9 cellular contexts compared by ENCODE assay signal in the genomic region with DNA sequence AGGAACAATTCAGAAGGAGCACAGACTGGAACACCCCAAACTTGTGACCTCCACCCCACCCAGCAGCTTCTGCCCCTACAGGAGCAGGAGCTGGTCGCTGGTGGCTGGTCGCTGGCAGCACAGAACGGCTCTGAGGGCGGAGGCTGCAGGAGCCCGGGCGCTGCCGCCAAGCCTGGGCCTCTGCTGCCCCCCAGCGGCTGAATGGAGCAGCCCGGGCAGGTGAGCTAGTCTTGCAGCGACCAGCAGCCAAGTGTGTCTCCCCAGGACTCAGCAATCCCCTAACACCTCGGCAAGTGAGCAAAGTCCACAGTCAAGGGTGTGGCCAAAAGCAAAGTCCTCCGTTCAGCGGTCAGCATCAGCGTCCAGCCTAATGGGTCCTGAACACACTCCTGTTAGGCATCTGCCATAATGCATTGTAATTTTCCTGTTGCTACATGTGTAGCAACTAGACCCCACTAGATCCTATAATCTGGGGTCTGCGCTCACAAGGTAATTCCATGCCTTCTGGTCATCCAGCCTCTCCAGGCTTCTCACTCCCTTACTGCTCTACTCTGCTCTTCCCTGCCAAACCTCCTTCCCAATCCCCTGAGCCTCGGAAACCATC. TPM values are rescaled to one million over a fixed set of nuclear protein-coding genes. Genes with fewer than 3 reads are reported as not detected.
A peak's percentile ranks its signal among the peaks of the same experiment; 100 is the strongest.
DNase-seq lines count a peak whose midpoint lies in the region; ATAC-seq and TF ChIP-seq lines count a peak whose summit lies in the region.
"Had no signal": no experiment of that assay in that cellular context is flagged by ENCODE, and none has a peak within 500 bp of the region (broad histone marks: within the 10 kb centered on the region; RNA-seq: fewer than 3 reads in every experiment).

No MANE protein-coding gene starts in this region.

- H3K9me2 ChIP-seq in GM23338 (ENCODE audit: insufficient read depth), result no peaks in the 10 kb centered on the region

- H3K27ac ChIP-seq in GM23338 (ENCODE audit: low read depth), result no peak overlapping the region
- no peak overlapping the region for H3K27ac ChIP-seq in right cardiac atrium (ENCODE audit: low read length)
- no peak overlapping the region for H3K27ac ChIP-seq in sigmoid colon

- H3K36me3 Mint-ChIP-seq in GM23338 (ENCODE audit: low read depth), result no peaks in the 10 kb centered on the region
- H3K36me3 Mint-ChIP-seq: IgD-negative memory B cell had no signal

- H3K9me3 ChIP-seq in right cardiac atrium (ENCODE audit: control insufficient read depth, low read length) (no peaks in the 10 kb centered on the region), sigmoid colon (no peaks in the 10 kb centered on the region)

- H3K4me1 ChIP-seq in GM23338 (ENCODE audit: insufficient read depth) (no peaks in the 10 kb centered on the region; the same call in 1 of the 2 replicates), right cardiac atrium (ENCODE audit: control insufficient read depth, insufficient read depth, low read length) (no peaks in the 10 kb centered on the region), sigmoid colon (peaks cover 0 to 7% (median 3%) of the 10 kb centered on the region in 4 donors)

- TF ChIP-seq CTCF in GM23338 (conservative IDR thresholded peaks at IDR 0.05; ENCODE audit: low read depth in 2 of 2) (peak; percentile 70 to 97), sigmoid colon (IDR thresholded peaks at IDR 0.05) (peak; percentile 37 to 97 (median 74))

- H4K20me1 ChIP-seq in GM23338 (replicated peaks; ENCODE audit: insufficient read depth), result no peaks in the 10 kb centered on the region

- H3K4me3 ChIP-seq in GM23338 (no peak overlapping the region), right cardiac atrium (ENCODE audit: low read length) (no peak overlapping the region), sigmoid colon (no peak overlapping the region)

- 11% methylated on average over 16 of the region's 16 CpGs for WGBS in right cardiac atrium
- WGBS in sigmoid colon, 2 donors, result 11 to 13% methylated on average over 16 of the region's 16 CpGs

- DNase-seq in COLO668 (lab: John Stamatoyannopoulos, UW; ENCODE audit: unreplicated experiment) (peak; percentile 88), GM23338 (ENCODE audit: low spot score) (peak; percentile 90), NCI-H146 treated with DMSO at 0.1 percent for 48 hours (lab: John Stamatoyannopoulos, UW; ENCODE audit: unreplicated experiment) (peak; percentile 10), T-helper 9 cell (peak; percentile 71), amygdala (lab: John Stamatoyannopoulos, UW) (peak in 50 of 56 donors; percentile 8 to 85 (median 53)), right cardiac atrium (peak; percentile 75 to 91 (median 91)), sigmoid colon (peak; percentile 71)

- peaks cover 4% of the 10 kb centered on the region for H3K27me3 Mint-ChIP-seq in GM23338 (ENCODE audit: insufficient read depth, low read depth, poor library complexity)

- ATAC-seq in GM23338, result peak; percentile 93
- ATAC-seq in right cardiac atrium, result peak; percentile 85 to 90
- ATAC-seq in HG03521 (IDR thresholded peaks at IDR 0.05; ENCODE audit: unreplicated experiment), result no peak

- TF ChIP-seq EP300 in sigmoid colon (IDR thresholded peaks at IDR 0.05), result no peak

- H3K4me3 Mint-ChIP-seq in GM23338, result no peak overlapping the region
- H3K4me3 Mint-ChIP-seq: IgD-negative memory B cell had no signal

- no peaks in the 10 kb centered on the region for H3F3A ChIP-seq in GM23338 (replicated peaks; ENCODE audit: low read depth)

- H3K27me3 ChIP-seq in GM23338 (ENCODE audit: insufficient read depth) (no peaks in the 10 kb centered on the region), right cardiac atrium (ENCODE audit: control insufficient read depth, insufficient read depth) (no peaks in the 10 kb centered on the region), sigmoid colon (peaks cover 0 to 24% (median 5%) of the 10 kb centered on the region in 3 donors)

- H3K79me2 ChIP-seq in GM23338 (replicated peaks; ENCODE audit: insufficient read depth), result no peaks in the 10 kb centered on the region

- H3K27ac Mint-ChIP-seq in GM23338, result no peak overlapping the region
- H3K27ac Mint-ChIP-seq: IgD-negative memory B cell had no signal

- no peaks in the 10 kb centered on the region for H3K36me3 ChIP-seq in GM23338 (ENCODE audit: insufficient read depth)
- no peaks in the 10 kb centered on the region for H3K36me3 ChIP-seq in sigmoid colon

- H3K4me2 ChIP-seq in GM23338, result no peak overlapping the region

- H3K9me3 Mint-ChIP-seq in GM23338, result no peaks in the 10 kb centered on the region; the same call in 2 of the 3 replicates
- H3K9me3 Mint-ChIP-seq: IgD-negative memory B cell had no signal

- TF ChIP-seq POLR2A in sigmoid colon (IDR thresholded peaks at IDR 0.05), result no peak

- H3K4me1 Mint-ChIP-seq in GM23338, result peaks cover 18% of the 10 kb centered on the region

- intact Hi-C loops in right cardiac atrium (cut with DNase I), result loop anchor here in 2 of 4 donors (5.0 to 10.0 kb wide), 4 partner anchors 288 to 1108 kb away; no protein-coding TSS in a partner anchor
- intact Hi-C loops in sigmoid colon (cut with DNase I), result loop anchor here (2.0 kb wide), 1 partner anchor 1110 kb away; no protein-coding TSS in a partner anchor

- peak overlapping the region; percentile 74; the same call in 1 of the 2 replicates for H2AFZ ChIP-seq in GM23338

TF ChIP-seq in GM23338, 12 proteins besides CTCF, POLR2A, EP300 and RAD21 (continues in another document):
- TF ChIP-seq, protein P1, sequence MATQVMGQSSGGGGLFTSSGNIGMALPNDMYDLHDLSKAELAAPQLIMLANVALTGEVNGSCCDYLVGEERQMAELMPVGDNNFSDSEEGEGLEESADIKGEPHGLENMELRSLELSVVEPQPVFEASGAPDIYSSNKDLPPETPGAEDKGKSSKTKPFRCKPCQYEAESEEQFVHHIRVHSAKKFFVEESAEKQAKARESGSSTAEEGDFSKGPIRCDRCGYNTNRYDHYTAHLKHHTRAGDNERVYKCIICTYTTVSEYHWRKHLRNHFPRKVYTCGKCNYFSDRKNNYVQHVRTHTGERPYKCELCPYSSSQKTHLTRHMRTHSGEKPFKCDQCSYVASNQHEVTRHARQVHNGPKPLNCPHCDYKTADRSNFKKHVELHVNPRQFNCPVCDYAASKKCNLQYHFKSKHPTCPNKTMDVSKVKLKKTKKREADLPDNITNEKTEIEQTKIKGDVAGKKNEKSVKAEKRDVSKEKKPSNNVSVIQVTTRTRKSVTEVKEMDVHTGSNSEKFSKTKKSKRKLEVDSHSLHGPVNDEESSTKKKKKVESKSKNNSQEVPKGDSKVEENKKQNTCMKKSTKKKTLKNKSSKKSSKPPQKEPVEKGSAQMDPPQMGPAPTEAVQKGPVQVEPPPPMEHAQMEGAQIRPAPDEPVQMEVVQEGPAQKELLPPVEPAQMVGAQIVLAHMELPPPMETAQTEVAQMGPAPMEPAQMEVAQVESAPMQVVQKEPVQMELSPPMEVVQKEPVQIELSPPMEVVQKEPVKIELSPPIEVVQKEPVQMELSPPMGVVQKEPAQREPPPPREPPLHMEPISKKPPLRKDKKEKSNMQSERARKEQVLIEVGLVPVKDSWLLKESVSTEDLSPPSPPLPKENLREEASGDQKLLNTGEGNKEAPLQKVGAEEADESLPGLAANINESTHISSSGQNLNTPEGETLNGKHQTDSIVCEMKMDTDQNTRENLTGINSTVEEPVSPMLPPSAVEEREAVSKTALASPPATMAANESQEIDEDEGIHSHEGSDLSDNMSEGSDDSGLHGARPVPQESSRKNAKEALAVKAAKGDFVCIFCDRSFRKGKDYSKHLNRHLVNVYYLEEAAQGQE (IDR thresholded peaks at IDR 0.05; ENCODE audit: unreplicated experiment), result no peak
- TF ChIP-seq CREB1 (CRISPR knock-in tag; IDR thresholded peaks at IDR 0.05; ENCODE audit: low read depth) (no peak), NANOG (IDR thresholded peaks at IDR 0.05; ENCODE audit: borderline replicate concordance) (no peak)

RNA-seq across cellular contexts. Expression of gene GJB5, which starts 12.1 kb away (rescaled TPM):
- 0.50 and 1.4 TPM in 2 replicates for total RNA-seq in GM23338 (2014; rRNA removed; shearing (Covaris generic))
- polyA plus RNA-seq in GM23338 (2016; fragmentation: Nextera tagmentation; extraction: Ambion mirVana) (0.64 TPM in 1 of 2 replicates, not detected in the other), right cardiac atrium (not detected), sigmoid colon (under 1 TPM in 1 of 3 donors, not detected in 2; 0.69 TPM)
- total RNA-seq in right cardiac atrium (not detected), sigmoid colon (not detected)
- polyA plus RNA-seq: IgD-negative memory B cell had no signal

RNA-seq across cellular contexts. Expression of gene GJB4, which starts 16.8 kb away (rescaled TPM):
- 0.07 TPM in 1 of 2 replicates, not detected in the other for total RNA-seq in GM23338 (2014; rRNA removed; shearing (Covaris generic))
- polyA plus RNA-seq in GM23338 (2016; fragmentation: Nextera tagmentation; extraction: Ambion mirVana), result not detected in 2 replicates
- total RNA-seq in right cardiac atrium, result not detected
- polyA plus RNA-seq in right cardiac atrium, result not detected
- total RNA-seq in sigmoid colon, result not detected
- polyA plus RNA-seq in sigmoid colon, result under 1 TPM in 1 of 3 donors, not detected in 2; 0.39 TPM
- polyA plus RNA-seq: IgD-negative memory B cell had no signal

RNA-seq across cellular contexts. Expression of gene GJB3, which starts 38.2 kb away (rescaled TPM):
- total RNA-seq in GM23338 (2014; rRNA removed; shearing (Covaris generic)), result 0.31 and 0.50 TPM in 2 replicates
- polyA plus RNA-seq in GM23338 (2016; fragmentation: Nextera tagmentation; extraction: Ambion mirVana) (0.26 and 0.47 TPM in 2 replicates), right cardiac atrium (not detected), sigmoid colon (10 to 100 TPM in 1 of 3 donors, 1 to 10 TPM in 2; 1.2 to 11.0 (median 1.8) TPM)
- total RNA-seq in right cardiac atrium (not detected), sigmoid colon (not detected)
- polyA plus RNA-seq: IgD-negative memory B cell had no signal

RNA-seq across cellular contexts. Expression of gene GJA4, which starts 50.0 kb away (rescaled TPM):
- 1.7 and 2.2 TPM in 2 replicates for total RNA-seq in GM23338 (2014; rRNA removed; shearing (Covaris generic))
- polyA plus RNA-seq in GM23338 (2016; fragmentation: Nextera tagmentation; extraction: Ambion mirVana) (0.82 and 0.95 TPM in 2 replicates), right cardiac atrium (28.0 TPM), sigmoid colon (1 to 10 TPM in 1 of 3 donors, under 1 TPM in 1, not detected in 1; 0.60 to 8.3 TPM)
- total RNA-seq in right cardiac atrium (10 to 100 TPM; 18.0 to 31.4 (median 27.0) TPM), sigmoid colon (10 to 100 TPM in 1 of 4 donors, 1 to 10 TPM in 3; 3.3 to 14.7 (median 7.6) TPM)
- polyA plus RNA-seq: IgD-negative memory B cell had no signal

Comparison
In these comparisons a context has a peak if more than half of its experiments do, and no peak if none do; other contexts are left out.
1. DNase-seq: peak in every context shown above with its lines; median percentile 91 in right cardiac atrium; 90 in GM23338; 88 in COLO668; 71 in T-helper 9 cell; 71 in sigmoid colon; 53 in amygdala; 10 in NCI-H146 treated with DMSO at 0.1 percent for 48 hours.